Comparison of ENCODE assay signal across 16 cellular contexts in genomic region chr2:129050116-129050515, GRCh38.
A peak's percentile ranks its signal among the peaks of the same experiment; 100 is the strongest.
DNase-seq lines count a peak whose midpoint lies in the region; ATAC-seq, FAIRE-seq and TF ChIP-seq lines count a peak whose summit lies in the region.
"Had no signal": no experiment of that assay in that cellular context is flagged by ENCODE, and none has a peak within 500 bp of the region (broad histone marks: within the 10 kb centered on the region; RNA-seq: fewer than 3 reads in every experiment).

No MANE protein-coding gene starts in this region.

- H3K4me2 ChIP-seq in BLaER1, result peak overlapping the region; percentile 33

- no peak for ATAC-seq in GM21825 (IDR thresholded peaks at IDR 0.05; ENCODE audit: unreplicated experiment)
- no peak for ATAC-seq in GM18511 (IDR thresholded peaks at IDR 0.05; ENCODE audit: unreplicated experiment)
- ATAC-seq: HCT116, K562 had no signal

- H3K27me3 ChIP-seq in BLaER1 (no peaks in the 10 kb centered on the region), bronchial epithelial cell (ENCODE audit: control insufficient read depth, insufficient read depth, low read length) (no peaks in the 10 kb centered on the region)

- H3K4me1 ChIP-seq in BLaER1, result peaks cover 26% of the 10 kb centered on the region

- peaks cover 11% of the 10 kb centered on the region; the same call in 1 of the 2 replicates for H3K9me3 ChIP-seq in BLaER1

- H3K4me3 ChIP-seq in BLaER1 (no peak overlapping the region), bronchial epithelial cell (ENCODE audit: low read depth, low read length) (no peak overlapping the region)
- H3K4me3 ChIP-seq: K562 had no signal

- TF ChIP-seq CTCF in bronchial epithelial cell (IDR thresholded peaks at IDR 0.05; ENCODE audit: insufficient read depth, low read length, severe bottlenecking), result no peak

- H3K36me3 ChIP-seq in BLaER1, result no peaks in the 10 kb centered on the region
- H3K36me3 ChIP-seq in bronchial epithelial cell (ENCODE audit: control insufficient read depth, insufficient read depth, low read length), result no peaks in the 10 kb centered on the region

- FAIRE-seq in bronchial epithelial cell (lab: Jason Lieb, UNC), result peak; percentile 7
- FAIRE-seq: HTR-8/SVneo, K562 had no signal

- no peaks in the 10 kb centered on the region for H4K20me1 ChIP-seq in BLaER1

- H3K27ac ChIP-seq in BLaER1, result no peak overlapping the region

- DNase-seq in ELF-1 (ENCODE audit: low read depth, low spot score), result peak; percentile 39
- peak; percentile 45 for DNase-seq in NCI-H2107 treated with DMSO at 0.1 percent for 48 hours (lab: John Stamatoyannopoulos, UW; ENCODE audit: unreplicated experiment)
- no peak for DNase-seq in bronchial epithelial cell (ENCODE audit: low read depth)
- DNase-seq in COR-L47 (lab: John Stamatoyannopoulos, UW), result no peak
- DNase-seq: ACHN; CD4-positive, alpha-beta memory T cell; EL; NCI-H1436; NCI-H2029 treated with DMSO at 0.1 percent for 48 hours; SIG-M5 had no signal

- no peak overlapping the region for H3K9ac ChIP-seq in BLaER1

Comparison
In these comparisons a context has a peak if more than half of its experiments do, and no peak if none do; other contexts are left out.
1. DNase-seq: peak in ELF-1 (single experiment) and NCI-H2107 treated with DMSO at 0.1 percent for 48 hours (single experiment); none in bronchial epithelial cell (single experiment) and COR-L47 (single experiment).